Comparison of ENCODE assay signal across 21 cellular contexts in the genomic region with DNA sequence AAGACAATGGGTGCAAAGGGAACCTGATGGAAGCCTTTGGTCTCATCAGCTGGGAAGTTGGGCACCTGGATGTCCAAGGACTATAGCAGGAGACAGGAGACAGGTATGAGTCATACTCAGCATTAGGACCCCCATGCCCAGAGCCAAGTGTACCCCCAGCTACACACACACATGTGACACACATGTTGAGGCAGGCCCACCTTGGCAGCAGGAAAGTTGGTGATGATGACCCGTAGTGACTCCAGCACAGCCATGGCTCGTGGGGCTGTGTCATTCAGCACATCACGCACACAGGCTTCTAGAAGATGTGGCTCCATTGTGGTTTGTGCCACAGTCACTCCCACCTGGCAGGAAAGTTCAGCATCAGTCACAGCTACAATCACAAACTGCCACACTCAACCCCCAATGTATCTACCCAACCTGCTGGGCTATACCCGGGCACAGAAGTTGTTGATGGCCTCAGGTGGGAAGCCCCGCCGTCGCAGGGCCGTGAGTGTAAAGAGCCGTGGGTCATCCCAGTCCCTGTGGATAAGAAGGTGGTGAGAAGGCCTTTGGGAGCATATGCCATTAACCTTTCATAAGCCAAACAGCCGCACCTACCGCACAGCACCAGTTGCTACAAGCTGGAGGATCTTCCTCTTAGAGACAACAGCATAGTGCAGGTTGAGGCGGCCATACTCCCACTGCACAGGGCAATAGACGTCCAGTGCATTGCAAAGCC. TPM values are rescaled to one million over a fixed set of nuclear protein-coding genes. Genes with fewer than 3 reads are reported as not detected.
A peak's percentile ranks its signal among the peaks of the same experiment; 100 is the strongest.
DNase-seq lines count a peak whose midpoint lies in the region; ATAC-seq and TF ChIP-seq lines count a peak whose summit lies in the region.
"Had no signal": no experiment of that assay in that cellular context is flagged by ENCODE, and none has a peak within 500 bp of the region (broad histone marks: within the 10 kb centered on the region; RNA-seq: fewer than 3 reads in every experiment).

No MANE protein-coding gene starts in this region.

- no peak for TF ChIP-seq RAD21 in HCT116 (IDR thresholded peaks at IDR 0.05; ENCODE audit: low read depth)

- TF ChIP-seq POLR2A in HCT116 (IDR thresholded peaks at IDR 0.05; ENCODE audit: borderline replicate concordance, extremely low read depth, insufficient read depth, insufficient read length) = no peak

- no peaks in the 10 kb centered on the region for H3K9me3 ChIP-seq in HCT116 (ENCODE audit: control insufficient read depth in 1 of 2, insufficient read depth in 1 of 2, low read depth in 1 of 2, low read length in 2 of 2)
- H3K9me3 ChIP-seq: BE2C, Caco-2, MG63 had no signal

- H3K36me3 ChIP-seq in HCT116 (ENCODE audit: control insufficient read depth in 1 of 2, insufficient read depth in 2 of 2, low read length in 2 of 2) = peaks cover 40 to 43% of the 10 kb centered on the region in 2 experiments

- no peak overlapping the region for H3K4me3 Mint-ChIP-seq in activated T-cell treated with anti-CD3 and anti-CD28 coated beads, Interleukin-2, amount 50 U/mL, for 24 hours
- H3K4me3 Mint-ChIP-seq in chondrocyte (ENCODE audit: unreplicated experiment) (no peak overlapping the region), neural crest cell (peak overlapping the region; percentile 37)
- H3K4me3 Mint-ChIP-seq: GM23338 had no signal

- no peaks in the 10 kb centered on the region for H3K9me3 Mint-ChIP-seq in activated T-cell treated with anti-CD3 and anti-CD28 coated beads, Interleukin-2, amount 50 U/mL, for 24 hours
- H3K9me3 Mint-ChIP-seq in chondrocyte (ENCODE audit: low read depth) (no peaks in the 10 kb centered on the region), neural crest cell (no peaks in the 10 kb centered on the region)
- H3K9me3 Mint-ChIP-seq: CD4-positive, CD25-positive, alpha-beta regulatory T cell; GM23338 had no signal

- no peaks in the 10 kb centered on the region for H3K9me2 ChIP-seq in HCT116 (ENCODE audit: insufficient read depth)

- peaks cover 82% of the 10 kb centered on the region for H3K36me3 Mint-ChIP-seq in activated T-cell treated with anti-CD3 and anti-CD28 coated beads, Interleukin-2, amount 50 U/mL, for 24 hours (ENCODE audit: low read depth)
- H3K36me3 Mint-ChIP-seq in chondrocyte (ENCODE audit: low read depth) = peaks cover 32% of the 10 kb centered on the region
- peaks cover 6% of the 10 kb centered on the region for H3K36me3 Mint-ChIP-seq in neural crest cell (ENCODE audit: low read depth)

- H2AFZ ChIP-seq in HCT116 (ENCODE audit: low read depth, low read length, poor library complexity, severe bottlenecking) = no peak overlapping the region
- H2AFZ ChIP-seq: GM23338 had no signal

- H3K4me2 ChIP-seq in HCT116 (ENCODE audit: low read length) = no peak overlapping the region
- H3K4me2 ChIP-seq: GM23338 had no signal

- no peak overlapping the region for H3K9ac ChIP-seq in HCT116 (ENCODE audit: low read length)

- no peaks in the 10 kb centered on the region for H4K20me1 ChIP-seq in HCT116 (ENCODE audit: insufficient read depth)

- POLR2A ChIA-PET in HCT116 (lab: Charles Lee) = no interaction called here

- H3K27me3 Mint-ChIP-seq in activated T-cell treated with anti-CD3 and anti-CD28 coated beads, Interleukin-2, amount 50 U/mL, for 24 hours = no peaks in the 10 kb centered on the region
- H3K27me3 Mint-ChIP-seq in chondrocyte (ENCODE audit: low read depth) (no peaks in the 10 kb centered on the region), neural crest cell (ENCODE audit: low read depth) (no peaks in the 10 kb centered on the region)
- H3K27me3 Mint-ChIP-seq: CD4-positive, CD25-positive, alpha-beta regulatory T cell had no signal

- TSS peak; percentile 0 for BruUV-seq in HCT116 (replicated peaks; lab: Mats Ljungman, UMichigan)

- no peak for DNase-seq in activated T-cell treated with anti-CD3 and anti-CD28 coated beads, Interleukin-2, amount 50 U/mL, for 24 hours
- DNase-seq in activated T-cell treated with anti-CD3 and anti-CD28 coated beads, Interleukin-2, amount 50 U/mL, for 48 hours = no peak
- DNase-seq in HCT116 (ENCODE audit: low read depth, low spot score) = no peak
- DNase-seq in chondrocyte (ENCODE audit: low spot score) = peak; percentile 60
- no peak for DNase-seq in neural crest cell (ENCODE audit: low read depth, low spot score)
- no peak for DNase-seq in occipital lobe (lab: John Stamatoyannopoulos, UW)
- no peak for DNase-seq in NOMO-1 (lab: John Stamatoyannopoulos, UW; ENCODE audit: unreplicated experiment in 2 of 2)
- DNase-seq: Caco-2; CD4-positive, CD25-positive, alpha-beta regulatory T cell; GDM1; Karpas-422; MG63; NCI-H1092; NCI-H1436 treated with DMSO at 0.1 percent for 48 hours; NCI-H2171; NCI-H526 had no signal

- no peak overlapping the region for H3K4me3 ChIP-seq in HCT116 (replicated peaks in 1 of 2; ENCODE audit: low read depth in 1 of 2, low read length in 2 of 2)
- H3K4me3 ChIP-seq: GM23338, MG63, SK-N-MC had no signal

- peaks cover 19% of the 10 kb centered on the region for H3K79me2 ChIP-seq in HCT116 (ENCODE audit: insufficient read depth, low read length)

- ATAC-seq in HCT116 (no peak), GM18867 (IDR thresholded peaks at IDR 0.05; ENCODE audit: unreplicated experiment) (no peak)
- ATAC-seq: GM23338, Panc1 had no signal

- H3K4me1 ChIP-seq in HCT116 (ENCODE audit: control insufficient read depth in 1 of 2, insufficient read depth in 2 of 2, low read length in 2 of 2) = peaks cover 7 to 25% of the 10 kb centered on the region in 2 experiments; a peak in 3 of 4 replicates

- CTCF ChIA-PET in HCT116 (lab: Charles Lee) = no interaction called here

- H3K27ac ChIP-seq in HCT116 (ENCODE audit: low read depth, low read length) = no peak overlapping the region
- H3K27ac ChIP-seq: SK-N-MC had no signal

- intact Hi-C loops in HCT116 (cut with micrococcal nuclease) = no loop called here

- RAD21 ChIA-PET in HCT116 (lab: Charles Lee; ENCODE audit: low non-redundant PET in 1 of 2, low total read pairs in 2 of 2, uncharacterized antibody in 2 of 2, unreplicated experiment in 2 of 2) = no interaction called here

- H3K27ac Mint-ChIP-seq in activated T-cell treated with anti-CD3 and anti-CD28 coated beads, Interleukin-2, amount 50 U/mL, for 24 hours = peak overlapping the region; percentile 61
- H3K27ac Mint-ChIP-seq in chondrocyte (ENCODE audit: unreplicated experiment) = no peak overlapping the region
- no peak overlapping the region for H3K27ac Mint-ChIP-seq in neural crest cell (ENCODE audit: unreplicated experiment)
- H3K27ac Mint-ChIP-seq: CD4-positive, CD25-positive, alpha-beta regulatory T cell; GM23338 had no signal

- no peaks in the 10 kb centered on the region for H3K27me3 ChIP-seq in HCT116 (ENCODE audit: insufficient read depth, low read length)
- H3K27me3 ChIP-seq: BE2C, MG63 had no signal

- TF ChIP-seq CTCF in HCT116 (IDR thresholded peaks at IDR 0.05 in 2 of 3, conservative IDR thresholded peaks at IDR 0.05 in 1 of 3; ENCODE audit: borderline replicate concordance in 1 of 3, insufficient read depth in 1 of 3, low read depth in 2 of 3, low read length in 2 of 3) (no peak), chondrocyte (IDR thresholded peaks at IDR 0.05) (no peak), neural crest cell (conservative IDR thresholded peaks at IDR 0.05) (no peak)

- peaks cover 24% of the 10 kb centered on the region for H3K4me1 Mint-ChIP-seq in activated T-cell treated with anti-CD3 and anti-CD28 coated beads, Interleukin-2, amount 50 U/mL, for 24 hours (ENCODE audit: low read depth)
- H3K4me1 Mint-ChIP-seq in chondrocyte (ENCODE audit: low read depth) (peaks cover 17% of the 10 kb centered on the region), neural crest cell (peaks cover 17% of the 10 kb centered on the region)

TF ChIP-seq in HCT116, 20 proteins besides CTCF, POLR2A, EP300 and RAD21 (continues in another document):
- TF ChIP-seq CBX3 (IDR thresholded peaks at IDR 0.05; ENCODE audit: low read depth) (no peak), POLR2AphosphoS5 (IDR thresholded peaks at IDR 0.05; ENCODE audit: low read depth, low read length) (no peak), EGR1 (IDR thresholded peaks at IDR 0.05; ENCODE audit: low read depth) (no peak), ZNF274 (IDR thresholded peaks at IDR 0.05; ENCODE audit: low read depth, low read length) (no peak)
- TF ChIP-seq, protein P1, sequence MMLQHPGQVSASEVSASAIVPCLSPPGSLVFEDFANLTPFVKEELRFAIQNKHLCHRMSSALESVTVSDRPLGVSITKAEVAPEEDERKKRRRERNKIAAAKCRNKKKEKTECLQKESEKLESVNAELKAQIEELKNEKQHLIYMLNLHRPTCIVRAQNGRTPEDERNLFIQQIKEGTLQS (IDR thresholded peaks at IDR 0.05) = no peak

RNA-seq across cellular contexts. Expression of a gene that starts 5.2 kb away (rescaled TPM):
- total RNA-seq in HCT116 (2021; ENCODE audit: unreplicated experiment) (105 TPM), chondrocyte (77.5 to 89.5 TPM (median 79.3 TPM) in 3 replicates), neural crest cell (153 and 158 TPM in 2 replicates), occipital lobe (113 TPM)
- 50.7 and 57.0 TPM in 2 replicates for polyA plus RNA-seq in HCT116 (2012)

RNA-seq across cellular contexts. Expression of a gene that starts 5.5 kb away (rescaled TPM):
- total RNA-seq in HCT116 (2021; ENCODE audit: unreplicated experiment) (346 TPM), chondrocyte (144 to 225 TPM (median 177 TPM) in 3 replicates), neural crest cell (348 and 382 TPM in 2 replicates), occipital lobe (197 TPM)
- 451 and 469 TPM in 2 replicates for polyA plus RNA-seq in HCT116 (2012)

RNA-seq across cellular contexts. Expression of a gene that starts 21.6 kb away (rescaled TPM):
- total RNA-seq in HCT116 (2021; ENCODE audit: unreplicated experiment) = 92.8 TPM
- polyA plus RNA-seq in HCT116 (2012) = 58.3 and 75.2 TPM in 2 replicates
- total RNA-seq in chondrocyte = 34.2 to 43.4 TPM (median 35.6 TPM) in 3 replicates
- total RNA-seq in neural crest cell = 71.8 and 72.6 TPM in 2 replicates
- total RNA-seq in occipital lobe = 49.0 TPM

RNA-seq across cellular contexts. Expression of a gene that starts 33.8 kb away (rescaled TPM):
- total RNA-seq in HCT116 (2021; ENCODE audit: unreplicated experiment) (213 TPM), chondrocyte (824 to 1,096 TPM (median 1,075 TPM) in 3 replicates), neural crest cell (108 and 120 TPM in 2 replicates), occipital lobe (47.6 TPM)
- polyA plus RNA-seq in HCT116 (2012) = 277 and 293 TPM in 2 replicates
